In the genomic region with DNA sequence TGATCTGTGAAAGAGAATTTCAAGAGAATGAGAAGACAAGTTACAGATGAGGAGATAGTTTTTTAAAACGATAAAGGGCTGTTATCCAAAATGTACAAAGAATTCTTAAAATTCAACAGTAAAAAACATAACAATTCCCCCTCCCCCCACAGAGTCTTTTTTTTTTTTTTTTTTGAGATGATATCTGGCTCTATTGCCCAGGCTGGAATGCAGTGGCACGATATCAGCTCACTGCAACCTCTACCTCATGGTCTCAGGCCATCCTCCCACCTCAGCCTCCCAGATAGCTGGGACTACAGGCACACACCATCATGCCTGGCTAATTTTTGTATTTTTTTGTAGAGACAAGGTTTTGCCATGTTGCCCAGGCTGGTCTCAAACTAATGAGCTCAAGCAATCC, we compare ENCODE assay signal across 7 cellular contexts. TPM values are rescaled to one million over a fixed set of nuclear protein-coding genes. Genes with fewer than 3 reads are reported as not detected.
"Had no signal": no experiment of that assay in that cellular context is flagged by ENCODE, and none has a peak within 500 bp of the region (broad histone marks: within the 10 kb centered on the region; RNA-seq: fewer than 3 reads in every experiment).

No MANE protein-coding gene starts in this region.

RNA-seq across cellular contexts. Expression of a gene that starts 21.7 kb away (rescaled TPM):
- total RNA-seq: dermis microvascular lymphatic vessel endothelial cell, endothelial cell of umbilical vein, epithelial cell of proximal tubule, fibroblast of villous mesenchyme, foreskin keratinocyte, gastrocnemius medialis, glomerular endothelial cell had no signal
- polyA plus RNA-seq: endothelial cell of umbilical vein had no signal
